Comparison of ENCODE assay signal across 9 cellular contexts in the genomic region with DNA sequence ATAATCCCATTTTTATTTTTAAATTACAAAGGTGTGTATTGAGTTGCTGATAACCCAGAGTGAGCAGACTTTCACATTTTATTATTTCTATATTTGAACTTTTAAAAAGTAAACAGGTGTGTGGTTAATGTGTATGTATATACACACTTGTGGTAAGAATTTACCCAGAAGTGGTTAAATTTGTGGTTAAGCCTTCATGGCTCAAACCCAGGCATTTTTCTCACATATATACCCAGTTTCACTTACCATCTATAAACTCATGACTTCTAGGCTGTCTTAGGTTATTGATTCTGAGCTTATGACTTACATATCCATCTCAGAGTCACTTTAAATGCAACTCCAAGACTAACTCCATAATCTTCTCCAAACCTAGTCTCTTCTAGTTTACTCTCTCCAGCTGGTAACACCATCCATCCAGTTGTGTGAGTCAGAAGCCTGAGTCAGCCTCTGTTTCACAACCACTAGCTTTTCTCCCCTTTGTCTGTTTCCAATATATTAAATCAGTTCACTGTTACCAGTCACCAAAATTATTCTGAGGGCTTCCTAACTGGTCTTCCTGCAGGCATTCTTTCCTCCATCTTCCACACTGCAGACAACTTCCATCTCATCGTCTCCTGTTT. TPM values are rescaled to one million over a fixed set of nuclear protein-coding genes. Genes with fewer than 3 reads are reported as not detected.
DNase-seq lines count a peak whose midpoint lies in the region; ATAC-seq and TF ChIP-seq lines count a peak whose summit lies in the region.
"Had no signal": no experiment of that assay in that cellular context is flagged by ENCODE, and none has a peak within 500 bp of the region (broad histone marks: within the 10 kb centered on the region; RNA-seq: fewer than 3 reads in every experiment).

No MANE protein-coding gene starts in this region.

- 66 to 83% (median 68%) methylated on average over 1 of the region's 1 CpG for WGBS in ovary, 3 donors

- no peaks in the 10 kb centered on the region for H3K79me2 ChIP-seq in KMS-11 (ENCODE audit: insufficient read depth, low read depth)

- no peaks in the 10 kb centered on the region for H3K27me3 ChIP-seq in KMS-11 (ENCODE audit: insufficient read depth, low read depth)
- H3K27me3 ChIP-seq in ovary, result no peaks in the 10 kb centered on the region

- TF ChIP-seq CTCF in KMS-11 (conservative IDR thresholded peaks at IDR 0.05; ENCODE audit: low read depth, low read length) (no peak), fibroblast of mammary gland (conservative IDR thresholded peaks at IDR 0.05; ENCODE audit: control insufficient read depth, insufficient read depth, low read depth, low read length) (no peak), ovary (IDR thresholded peaks at IDR 0.05) (no peak)

- H3K36me3 ChIP-seq in KMS-11 (ENCODE audit: insufficient read depth), result no peaks in the 10 kb centered on the region
- H3K36me3 ChIP-seq in ovary, result no peaks in the 10 kb centered on the region

- H3K4me1 ChIP-seq in KMS-11 (ENCODE audit: low read depth, poor library complexity, severe bottlenecking), result peaks cover 18% of the 10 kb centered on the region
- no peaks in the 10 kb centered on the region for H3K4me1 ChIP-seq in ovary (ENCODE audit: insufficient read depth)

- no peak overlapping the region for H3K9ac ChIP-seq in KMS-11

- H3K4me3 ChIP-seq in KMS-11 (IDR thresholded peaks at IDR 0.05; ENCODE audit: insufficient read depth, low read depth, low read length) (no peak overlapping the region), fibroblast of mammary gland (ENCODE audit: control insufficient read depth, low read depth, low read length) (no peak overlapping the region), ovary (no peak overlapping the region)

- no peak overlapping the region for H2AFZ ChIP-seq in KMS-11 (ENCODE audit: low read depth)

- H3K27ac ChIP-seq in KMS-11 (no peak overlapping the region), ovary (no peak overlapping the region)

- DNase-seq in AG08396 (ENCODE audit: low spot score) (peak; percentile 64), fibroblast of mammary gland (ENCODE audit: low read depth) (peak; percentile 92), amygdala (lab: John Stamatoyannopoulos, UW) (no peak), iPS-NIHi11 (ENCODE audit: low spot score) (no peak), ovary (no peak)
- DNase-seq: NCI-H2107 had no signal

- ATAC-seq in GM21423 (IDR thresholded peaks at IDR 0.05; ENCODE audit: unreplicated experiment) (peak; percentile 78), GM19328 (IDR thresholded peaks at IDR 0.05; ENCODE audit: unreplicated experiment) (no peak)

- no peak for TF ChIP-seq EP300 in ovary (IDR thresholded peaks at IDR 0.05)

- no peaks in the 10 kb centered on the region for H3K9me3 ChIP-seq in ovary

- intact Hi-C loops in ovary (cut with DNase I), result no loop called here

- H3K4me2 ChIP-seq in KMS-11, result peak overlapping the region; percentile 44

- no peaks in the 10 kb centered on the region for H4K20me1 ChIP-seq in KMS-11 (ENCODE audit: insufficient read depth)

- no peak for TF ChIP-seq POLR2A in ovary (IDR thresholded peaks at IDR 0.05)

RNA-seq across cellular contexts. Expression of a gene that starts 20.2 kb away (rescaled TPM):
- 10 to 100 TPM in 5 of 7 donors, 1 to 10 TPM in 2; 5.7 to 19.7 (median 15.3) TPM for total RNA-seq in ovary
- polyA plus RNA-seq in ovary, result 10 to 100 TPM in 1 of 2 donors, 1 to 10 TPM in 1; 4.3 to 23.9 TPM

RNA-seq across cellular contexts. Expression of a gene that starts 36.7 kb away (rescaled TPM):
- total RNA-seq in ovary, result 10 to 100 TPM; 12.6 to 22.8 (median 16.9) TPM
- polyA plus RNA-seq in ovary, result 10 to 100 TPM in 1 of 2 donors, 1 to 10 TPM in 1; 9.0 to 15.5 TPM

Comparison
In these comparisons a context has a peak if more than half of its experiments do, and no peak if none do; other contexts are left out.
1. DNase-seq: peak in AG08396 (single experiment) and fibroblast of mammary gland (single experiment); none in amygdala (0 of 56), iPS-NIHi11 (single experiment) and ovary (0 of 5).